ENCODE assay signal across 18 cellular contexts in genomic region chr10:113499066-113499465, GRCh38. TPM values are rescaled to one million over a fixed set of nuclear protein-coding genes. Genes with fewer than 3 reads are reported as not detected.
DNase-seq lines count a peak whose midpoint lies in the region; ATAC-seq and TF ChIP-seq lines count a peak whose summit lies in the region.
"Had no signal": no experiment of that assay in that cellular context is flagged by ENCODE, and none has a peak within 500 bp of the region (broad histone marks: within the 10 kb centered on the region; RNA-seq: fewer than 3 reads in every experiment).

No MANE protein-coding gene starts in this region.

- H3K27me3 ChIP-seq in Loucy (ENCODE audit: insufficient read depth, low read length, poor library complexity, severe bottlenecking) (no peaks in the 10 kb centered on the region), lower lobe of right lung (ENCODE audit: low read depth) (no peaks in the 10 kb centered on the region)
- H3K27me3 ChIP-seq: tibial nerve had no signal

- H3K9ac ChIP-seq in Loucy (ENCODE audit: low read depth, low read length, poor library complexity, severe bottlenecking): no peak overlapping the region

- H3K4me3 ChIP-seq in Loucy (ENCODE audit: low read length, poor library complexity, severe bottlenecking) (no peak overlapping the region), lower lobe of right lung (no peak overlapping the region)
- H3K4me3 ChIP-seq: coronary artery, skin epidermis, tibial nerve had no signal

- H3K79me2 ChIP-seq in Loucy (ENCODE audit: insufficient read depth, low read length): no peaks in the 10 kb centered on the region

- H3K36me3 ChIP-seq in Loucy (ENCODE audit: insufficient read depth, low read length) (no peaks in the 10 kb centered on the region), lower lobe of right lung (no peaks in the 10 kb centered on the region)
- H3K36me3 ChIP-seq: tibial nerve had no signal

- H3K4me1 ChIP-seq in Loucy (ENCODE audit: insufficient read depth, low read length, poor library complexity, severe bottlenecking) (peaks cover 14% of the 10 kb centered on the region), lower lobe of right lung (peaks cover 43% of the 10 kb centered on the region)

- H3K27ac ChIP-seq in lower lobe of right lung: no peak overlapping the region
- H3K27ac ChIP-seq: coronary artery, skin epidermis, tibial nerve had no signal

- H2AFZ ChIP-seq in Loucy (ENCODE audit: low read length): no peak overlapping the region

- peak; percentile 89 to 93 for ATAC-seq in lower lobe of right lung
- ATAC-seq in GM21723 (IDR thresholded peaks at IDR 0.05; ENCODE audit: unreplicated experiment): no peak
- ATAC-seq: activated CD4-positive, alpha-beta T cell treated with anti-CD3 and anti-CD28 coated beads for 36 hours; natural killer cell treated with Interleukin-12 subunit alpha and Interleukin-12 subunit beta and Interleukin-15 and Interleukin-18, amount 100 ng/mL, for 72 hours; stimulated activated naive CD8-positive, alpha-beta T cell treated with anti-CD3 and anti-CD28 coated beads, Interleukin-15, Interleukin-2, amounts not matched to agents 100 U/mL and 50 U/mL, for 24 hours had no signal

- H4K20me1 ChIP-seq in Loucy (ENCODE audit: insufficient read depth, low read length, poor library complexity, severe bottlenecking): no peaks in the 10 kb centered on the region

- DNase-seq in DMS79 treated with DMSO at 0.1 percent for 48 hours (lab: John Stamatoyannopoulos, UW) (peak; percentile 1), SW480 (ENCODE audit: low spot score) (peak; percentile 13), lower lobe of right lung (peak; percentile 55), hippocampal formation (lab: John Stamatoyannopoulos, UW) (no peak)
- DNase-seq in activated CD4-positive, alpha-beta T cell treated with anti-CD3 and anti-CD28 coated beads, Interleukin-2, amount 50 U/mL, for 4 hours: no peak
- DNase-seq: activated CD4-positive, alpha-beta T cell treated with anti-CD3 and anti-CD28 coated beads for 36 hours; Calu3; NCI-H1417 treated with DMSO at 0.1 percent for 48 hours; NCI-H2227 treated with DMSO at 0.1 percent for 48 hours; stimulated activated naive CD8-positive, alpha-beta T cell treated with anti-CD3 and anti-CD28 coated beads, Interleukin-15, Interleukin-2, amounts not matched to agents 100 U/mL and 50 U/mL, for 24 hours had no signal

- no peak for TF ChIP-seq CTCF in Loucy (conservative IDR thresholded peaks at IDR 0.05; ENCODE audit: low read length)
- no peak for TF ChIP-seq CTCF in lower lobe of right lung (IDR thresholded peaks at IDR 0.05)

- intact Hi-C loops in lower lobe of right lung (cut with DNase I): no loop called here

- H3K4me2 ChIP-seq in Loucy (ENCODE audit: low read depth, low read length, poor library complexity, severe bottlenecking): peak overlapping the region; percentile 42

- H3F3A ChIP-seq in Loucy (ENCODE audit: low read depth): no peaks in the 10 kb centered on the region

- H3K9me2 ChIP-seq in Loucy (replicated peaks; ENCODE audit: low read depth, low read length): no peaks in the 10 kb centered on the region

- H3K9me3 ChIP-seq in Loucy (ENCODE audit: insufficient read depth, low read depth, low read length) (no peaks in the 10 kb centered on the region), lower lobe of right lung (no peaks in the 10 kb centered on the region)
- H3K9me3 ChIP-seq: tibial nerve had no signal

RNA-seq across cellular contexts. Expression of gene HABP2, which starts 53.8 kb away (rescaled TPM):
- 0.77 TPM for total RNA-seq in lower lobe of right lung
- total RNA-seq: activated CD4-positive, alpha-beta T cell treated with anti-CD3 and anti-CD28 coated beads for 36 hours; mesenteric fat pad; natural killer cell treated with Interleukin-12 subunit alpha and Interleukin-12 subunit beta and Interleukin-15 and Interleukin-18, amount 100 ng/mL, for 72 hours; posterior vena cava; tibial nerve had no signal

Comparison
In these comparisons a context has a peak if more than half of its experiments do, and no peak if none do; other contexts are left out.
1. DNase-seq: peak in DMS79 treated with DMSO at 0.1 percent for 48 hours (single experiment), SW480 (single experiment) and lower lobe of right lung (single experiment); none in activated CD4-positive, alpha-beta T cell treated with anti-CD3 and anti-CD28 coated beads, Interleukin-2, amount 50 U/mL, for 4 hours (0 of 2) and hippocampal formation (0 of 2).